8 cellular contexts compared by ENCODE assay signal in genomic region chr2:119366161-119366648, GRCh38. TPM values are rescaled to one million over a fixed set of nuclear protein-coding genes. Genes with fewer than 3 reads are reported as not detected.
DNase-seq lines count a peak whose midpoint lies in the region; ATAC-seq and TF ChIP-seq lines count a peak whose summit lies in the region.

No MANE protein-coding gene starts in this region.

- ATAC-seq in HG02763 (IDR thresholded peaks at IDR 0.05; ENCODE audit: unreplicated experiment) = peak; percentile 2
- ATAC-seq in esophagus mucosa = peak; percentile 2
- no peak for ATAC-seq in activated CD4-positive, CD25-positive, alpha-beta regulatory T cell treated with anti-CD3 and anti-CD28 coated beads, Interleukin-2, amount 50 U/mL, for 24 hours

- H3K9ac ChIP-seq in SK-N-MC (ENCODE audit: insufficient read length) = peak overlapping the region; percentile 98

- H3K4me3 Mint-ChIP-seq in nephron progenitor cell = peak overlapping the region; percentile 95

- H3K36me3 Mint-ChIP-seq in nephron progenitor cell (ENCODE audit: low read depth) = peaks cover 23% of the 10 kb centered on the region

- H3K27me3 Mint-ChIP-seq in nephron progenitor cell (ENCODE audit: low read depth, poor library complexity) = no peaks in the 10 kb centered on the region

- no peak for TF ChIP-seq CTCF in nephron progenitor cell (IDR thresholded peaks at IDR 0.05)

- H3K27ac Mint-ChIP-seq in nephron progenitor cell = peak overlapping the region; percentile 76

- peaks cover 30% of the 10 kb centered on the region for H3K36me3 ChIP-seq in SK-N-MC (ENCODE audit: insufficient read depth, low read length)

- H3K9me3 ChIP-seq in SK-N-MC (ENCODE audit: low read depth, low read length) = no peaks in the 10 kb centered on the region

- no peaks in the 10 kb centered on the region for H3K9me3 Mint-ChIP-seq in nephron progenitor cell

- H3K27ac ChIP-seq in SK-N-MC = no peak overlapping the region

- peak overlapping the region; percentile 99 for H3K4me3 ChIP-seq in SK-N-MC

- peak; percentile 18 to 50 for DNase-seq in NOMO-1 (lab: John Stamatoyannopoulos, UW; ENCODE audit: unreplicated experiment in 2 of 2)
- no peak for DNase-seq in NOMO-1 treated with dmso at 0.1 percent for 144 hours (lab: John Stamatoyannopoulos, UW; ENCODE audit: unreplicated experiment)
- DNase-seq in SK-N-MC (ENCODE audit: low read depth, low spot score) = no peak
- no peak for DNase-seq in nephron progenitor cell
- DNase-seq in NK-92 treated with Interleukin-12 subunit alpha and Interleukin-12 subunit beta, amount 100 ng/mL, for 24 hours (lab: John Stamatoyannopoulos, UW) = no peak

- peaks cover 30% of the 10 kb centered on the region for H3K4me1 Mint-ChIP-seq in nephron progenitor cell

RNA-seq across cellular contexts. Expression of gene C2orf76, which starts 0.4 kb away (rescaled TPM):
- total RNA-seq in esophagus mucosa = 8.0 TPM

RNA-seq across cellular contexts. Expression of gene DBI, which starts 0.6 kb away (rescaled TPM):
- 337 TPM for total RNA-seq in esophagus mucosa

Comparison
In these comparisons a context has a peak if more than half of its experiments do, and no peak if none do; other contexts are left out.
1. DNase-seq: peak in NOMO-1 (2 of 2); none in NOMO-1 treated with dmso at 0.1 percent for 144 hours (single experiment), SK-N-MC (single experiment), nephron progenitor cell (single experiment) and NK-92 treated with Interleukin-12 subunit alpha and Interleukin-12 subunit beta, amount 100 ng/mL, for 24 hours (single experiment).
2. ATAC-seq: peak in HG02763 (single experiment) and esophagus mucosa (single experiment); none in activated CD4-positive, CD25-positive, alpha-beta regulatory T cell treated with anti-CD3 and anti-CD28 coated beads, Interleukin-2, amount 50 U/mL, for 24 hours (0 of 2).